In the genomic region with DNA sequence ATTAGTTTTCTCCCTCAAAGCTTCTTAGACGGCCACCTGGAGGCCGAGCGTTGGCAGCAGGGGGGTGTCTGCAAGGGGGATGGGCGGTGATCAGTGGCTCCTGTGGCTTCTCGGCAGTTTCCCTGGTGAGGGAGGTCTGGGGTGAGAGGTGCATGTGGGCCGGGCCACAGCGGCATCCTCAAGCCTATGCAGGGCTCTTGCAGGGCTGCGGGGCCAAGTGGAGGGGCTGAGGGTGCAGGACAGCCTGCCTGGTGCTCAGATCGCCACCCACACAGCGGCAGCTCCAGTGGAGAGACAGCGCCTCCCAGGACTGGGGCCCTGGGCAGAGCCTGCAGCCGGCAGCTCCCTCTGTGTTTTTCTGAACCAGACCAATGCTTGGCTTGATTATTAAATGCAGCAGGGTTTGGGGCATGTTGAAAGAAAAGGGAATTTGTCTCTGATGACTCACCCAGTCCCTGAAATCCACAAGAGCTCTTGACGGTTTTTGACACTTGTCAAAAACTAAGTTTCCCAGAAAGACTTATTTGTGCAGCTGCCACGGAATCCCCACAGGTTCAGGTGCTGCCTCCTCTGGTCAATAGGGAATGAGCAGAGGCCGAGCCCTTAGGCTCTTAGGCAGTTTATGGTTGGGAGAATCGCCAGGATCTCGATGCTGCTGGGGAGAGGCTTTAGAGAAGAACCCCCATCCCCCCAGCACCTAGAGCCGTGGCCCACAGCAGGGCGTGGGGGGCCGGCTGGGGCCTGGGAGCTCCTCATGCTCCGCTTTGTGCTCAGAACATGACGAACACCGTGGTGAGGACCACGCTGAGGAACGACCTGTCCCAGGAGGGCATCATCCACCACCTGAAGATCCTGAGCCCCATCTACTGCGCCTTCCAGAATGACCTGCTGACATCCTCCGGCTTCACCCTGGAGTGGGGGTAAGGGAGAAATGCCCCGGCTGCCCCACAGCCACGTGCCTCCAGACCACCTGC, we compare ENCODE assay signal across 10 cellular contexts. TPM values are rescaled to one million over a fixed set of nuclear protein-coding genes. Genes with fewer than 3 reads are reported as not detected.
A peak's percentile ranks its signal among the peaks of the same experiment; 100 is the strongest.
DNase-seq lines count a peak whose midpoint lies in the region; ATAC-seq, FAIRE-seq and TF ChIP-seq lines count a peak whose summit lies in the region.
"Had no signal": no experiment of that assay in that cellular context is flagged by ENCODE, and none has a peak within 500 bp of the region (broad histone marks: within the 10 kb centered on the region; RNA-seq: fewer than 3 reads in every experiment).

No MANE protein-coding gene starts in this region.

- H3K27ac Mint-ChIP-seq in activated CD8-positive, alpha-beta T cell treated with anti-CD3 and anti-CD28 coated beads, Interleukin-2, amount 10 ng/mL, durations not matched to agents 7 days and 5 days, result no peak overlapping the region
- H3K27ac Mint-ChIP-seq: brain had no signal

- H3K23ac ChIP-seq in mesenchymal stem cell (ENCODE audit: low read length in 2 of 2), result no peak overlapping the region

- DNase-seq in DMS79 (lab: John Stamatoyannopoulos, UW), result peak; percentile 85
- DNase-seq in activated CD8-positive, alpha-beta T cell treated with anti-CD3 and anti-CD28 coated beads, Interleukin-2, amount 10 ng/mL, durations not matched to agents 7 days and 5 days, result peak; percentile 38
- DNase-seq in mesenchymal stem cell, result peak; percentile 30
- no peak for DNase-seq in ureter (ENCODE audit: low spot score)
- no peak for DNase-seq in D721Med (ENCODE audit: insufficient read length, low spot score)
- no peak for DNase-seq in UCSD-AML1 (lab: John Stamatoyannopoulos, UW; ENCODE audit: unreplicated experiment)

- H2BK120ac ChIP-seq in mesenchymal stem cell (ENCODE audit: low read depth, low read length), result no peak overlapping the region

- TF ChIP-seq CTCF in Loucy (conservative IDR thresholded peaks at IDR 0.05; ENCODE audit: low read length) (peak; percentile 42; the same call in 1 of the 2 replicates), D721Med (IDR thresholded peaks at IDR 0.05; ENCODE audit: insufficient read depth, missing control alignments) (no peak)

- H3K4me1 ChIP-seq in Loucy (ENCODE audit: insufficient read depth, low read length, poor library complexity, severe bottlenecking) (peaks cover 80% of the 10 kb centered on the region), mesenchymal stem cell (ENCODE audit: control insufficient read depth, insufficient read depth, low read depth, low read length) (peaks cover 8% of the 10 kb centered on the region)

- H3K4me2 ChIP-seq in Loucy (ENCODE audit: low read depth, low read length, poor library complexity, severe bottlenecking) (peak overlapping the region; percentile 76), mesenchymal stem cell (ENCODE audit: low read length, poor library complexity, severe bottlenecking) (no peak overlapping the region)

- H3K4me3 Mint-ChIP-seq in activated CD8-positive, alpha-beta T cell treated with anti-CD3 and anti-CD28 coated beads, Interleukin-2, amount 10 ng/mL, durations not matched to agents 7 days and 5 days, result no peak overlapping the region
- H3K4me3 Mint-ChIP-seq: brain had no signal

- peak; percentile 59 for ATAC-seq in activated CD8-positive, alpha-beta T cell treated with anti-CD3 and anti-CD28 coated beads, Interleukin-2, amount 10 ng/mL, durations not matched to agents 7 days and 5 days
- no peak for ATAC-seq in GM21360 (IDR thresholded peaks at IDR 0.05; ENCODE audit: unreplicated experiment)

- H3K27ac ChIP-seq in mesenchymal stem cell (ENCODE audit: low read length, poor library complexity, severe bottlenecking), result no peak overlapping the region

- 82% methylated on average over 29 of the region's 29 CpGs for WGBS in mesenchymal stem cell

- no peak overlapping the region for H4K91ac ChIP-seq in mesenchymal stem cell (ENCODE audit: low read length)

- POLR2A ChIA-PET in activated CD8-positive, alpha-beta T cell treated with anti-CD3 and anti-CD28 coated beads, Interleukin-2, amount 10 ng/mL, durations not matched to agents 7 days and 5 days (lab: Charles Lee), result interaction anchor here (0.6 kb wide), 1 partner anchor 11 kb away, joined by 3 read pairs; no protein-coding TSS in a partner anchor

- no peak overlapping the region for H2BK5ac ChIP-seq in mesenchymal stem cell (ENCODE audit: low read depth, low read length, poor library complexity, severe bottlenecking)

- H3K4me3 ChIP-seq in Loucy (ENCODE audit: low read length, poor library complexity, severe bottlenecking) (peak overlapping the region; percentile 19), mesenchymal stem cell (ENCODE audit: insufficient read depth in 1 of 2, low read depth in 1 of 2, low read length in 2 of 2) (no peak overlapping the region)

- H3K4ac ChIP-seq in mesenchymal stem cell (ENCODE audit: low read depth in 1 of 2, low read length in 2 of 2), result no peak overlapping the region

- H3K9me3 Mint-ChIP-seq in activated CD8-positive, alpha-beta T cell treated with anti-CD3 and anti-CD28 coated beads, Interleukin-2, amount 10 ng/mL, durations not matched to agents 7 days and 5 days (ENCODE audit: insufficient read depth), result no peaks in the 10 kb centered on the region

- no peak overlapping the region for H2BK15ac ChIP-seq in mesenchymal stem cell (ENCODE audit: low read depth, poor library complexity, severe bottlenecking)

- H2BK12ac ChIP-seq in mesenchymal stem cell (ENCODE audit: low read length in 2 of 2), result no peak overlapping the region

- no peak overlapping the region for H4K8ac ChIP-seq in mesenchymal stem cell (ENCODE audit: low read length)

- H3K36me3 ChIP-seq in Loucy (ENCODE audit: insufficient read depth, low read length) (no peaks in the 10 kb centered on the region), mesenchymal stem cell (ENCODE audit: control insufficient read depth in 1 of 2, insufficient read depth in 2 of 2, low read depth in 1 of 2, low read length in 2 of 2) (no peaks in the 10 kb centered on the region)

- no peaks in the 10 kb centered on the region for H3K36me3 Mint-ChIP-seq in activated CD8-positive, alpha-beta T cell treated with anti-CD3 and anti-CD28 coated beads, Interleukin-2, amount 10 ng/mL, durations not matched to agents 7 days and 5 days (ENCODE audit: low read depth)
- H3K36me3 Mint-ChIP-seq: brain had no signal

- peaks cover 21% of the 10 kb centered on the region for H3K27me3 Mint-ChIP-seq in activated CD8-positive, alpha-beta T cell treated with anti-CD3 and anti-CD28 coated beads, Interleukin-2, amount 10 ng/mL, durations not matched to agents 7 days and 5 days (ENCODE audit: low read depth)

- H3F3A ChIP-seq in Loucy (ENCODE audit: low read depth), result no peaks in the 10 kb centered on the region

- CTCF ChIA-PET in activated CD8-positive, alpha-beta T cell treated with anti-CD3 and anti-CD28 coated beads, Interleukin-2, amount 10 ng/mL, durations not matched to agents 7 days and 5 days (lab: Charles Lee), result interaction anchor here (0.7 to 1.4 kb wide), 6 partner anchors 8 to 309 kb away, joined by 3 to 16 read pairs (median 4); no protein-coding TSS in a partner anchor

- H3K9me3 ChIP-seq in Loucy (ENCODE audit: insufficient read depth, low read depth, low read length) (no peaks in the 10 kb centered on the region), mesenchymal stem cell (ENCODE audit: control insufficient read depth, low read length) (no peaks in the 10 kb centered on the region)

- no peaks in the 10 kb centered on the region for H3K9me2 ChIP-seq in Loucy (replicated peaks; ENCODE audit: low read depth, low read length)

- H3K4me1 Mint-ChIP-seq in activated CD8-positive, alpha-beta T cell treated with anti-CD3 and anti-CD28 coated beads, Interleukin-2, amount 10 ng/mL, durations not matched to agents 7 days and 5 days (ENCODE audit: low read depth), result peaks cover 51% of the 10 kb centered on the region

- no peaks in the 10 kb centered on the region for H4K20me1 ChIP-seq in Loucy (ENCODE audit: insufficient read depth, low read length, poor library complexity, severe bottlenecking)

- no peak overlapping the region for H3K14ac ChIP-seq in mesenchymal stem cell (ENCODE audit: low read length in 2 of 2)

- no peak overlapping the region for H3K18ac ChIP-seq in mesenchymal stem cell (ENCODE audit: low read depth in 1 of 2, low read length in 2 of 2)

- H3K27me3 ChIP-seq in Loucy (ENCODE audit: insufficient read depth, low read length, poor library complexity, severe bottlenecking) (no peaks in the 10 kb centered on the region), mesenchymal stem cell (ENCODE audit: control insufficient read depth in 1 of 2, insufficient read depth in 1 of 2, low read length in 2 of 2) (peaks cover 28 to 85% of the 10 kb centered on the region in 2 experiments)

- FAIRE-seq in D721Med (lab: Jason Lieb, UNC), result no peak

- peaks cover 70% of the 10 kb centered on the region for H3K79me2 ChIP-seq in Loucy (ENCODE audit: insufficient read depth, low read length)

- no peak overlapping the region for H2AK5ac ChIP-seq in mesenchymal stem cell (ENCODE audit: low read length, severe bottlenecking)

- H3K79me1 ChIP-seq in mesenchymal stem cell (replicated peaks; ENCODE audit: low read length, poor library complexity, severe bottlenecking), result no peaks in the 10 kb centered on the region

- H3K9ac ChIP-seq in Loucy (ENCODE audit: low read depth, low read length, poor library complexity, severe bottlenecking), result peak overlapping the region; percentile 92
- H3K9ac ChIP-seq in mesenchymal stem cell (ENCODE audit: low read length), result no peak overlapping the region

- no peak overlapping the region for H2AFZ ChIP-seq in Loucy (ENCODE audit: low read length)
- H2AFZ ChIP-seq in mesenchymal stem cell (ENCODE audit: low read depth, low read length), result no peak overlapping the region

RNA-seq across cellular contexts. Expression of gene UMODL1, which starts 54.7 kb away (rescaled TPM):
- not detected for total RNA-seq in activated CD8-positive, alpha-beta T cell treated with anti-CD3 and anti-CD28 coated beads, Interleukin-2, amount 10 ng/mL, durations not matched to agents 7 days and 5 days
- polyA plus RNA-seq in mesenchymal stem cell (2013, experiment 1 of 2), result 0.07 TPM
- polyA plus RNA-seq in mesenchymal stem cell (2013, experiment 2 of 2), result 0.07 TPM
- total RNA-seq in ureter, result not detected
- total RNA-seq: omental fat pad had no signal

Comparison
In these comparisons a context has a peak if more than half of its experiments do, and no peak if none do; other contexts are left out.
1. DNase-seq: peak in DMS79 (single experiment), activated CD8-positive, alpha-beta T cell treated with anti-CD3 and anti-CD28 coated beads, Interleukin-2, amount 10 ng/mL, durations not matched to agents 7 days and 5 days (single experiment) and mesenchymal stem cell (single experiment); none in ureter (single experiment), D721Med (single experiment) and UCSD-AML1 (single experiment).